In the genomic region with DNA sequence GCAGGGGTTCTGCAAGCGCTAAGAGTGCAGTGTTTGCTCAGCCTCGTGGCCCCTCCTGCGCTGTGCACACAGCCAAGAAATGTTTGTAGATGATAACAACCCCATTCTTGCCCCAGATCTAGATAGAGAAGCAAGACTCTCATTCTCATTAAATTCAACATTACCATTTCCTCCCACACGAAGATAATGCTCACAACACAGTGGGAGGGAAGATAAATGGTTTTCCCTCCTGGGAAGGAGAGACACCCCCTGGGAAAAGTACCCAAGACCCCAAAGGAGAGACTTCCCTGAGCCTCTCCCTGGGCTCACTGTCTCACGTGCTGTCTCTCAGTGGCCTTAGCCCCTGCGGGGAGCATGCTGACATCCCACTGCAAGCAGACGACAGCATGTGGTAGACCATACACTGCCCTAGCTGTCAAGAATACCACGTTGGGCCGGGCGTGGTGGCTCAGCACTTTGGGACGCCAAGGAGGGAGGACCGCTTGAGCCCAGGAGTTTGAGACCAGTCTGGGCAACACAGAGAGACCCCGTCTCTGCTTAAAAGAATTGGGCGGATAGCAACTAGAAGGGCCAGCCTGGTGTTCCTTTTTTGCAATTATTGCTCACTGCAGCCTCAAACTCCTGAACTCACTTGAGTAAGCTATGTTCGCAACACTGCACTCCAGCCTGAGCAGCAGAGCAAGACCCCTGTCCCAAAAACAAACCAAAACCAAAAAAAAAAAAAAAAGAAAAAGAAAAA, we compare ENCODE assay signal across 25 cellular contexts. TPM values are rescaled to one million over a fixed set of nuclear protein-coding genes. Genes with fewer than 3 reads are reported as not detected.
DNase-seq lines count a peak whose midpoint lies in the region; ATAC-seq and TF ChIP-seq lines count a peak whose summit lies in the region.
"Had no signal": no experiment of that assay in that cellular context is flagged by ENCODE, and none has a peak within 500 bp of the region (broad histone marks: within the 10 kb centered on the region; RNA-seq: fewer than 3 reads in every experiment).

No MANE protein-coding gene starts in this region.

- POLR2A ChIA-PET in A673 (lab: Charles Lee; ENCODE audit: low non-redundant PET) (interaction anchor here (0.6 kb wide), 1 partner anchor 1323 kb away, joined by 10 read pairs; no protein-coding TSS in a partner anchor), WTC11 (lab: Charles Lee) (no interaction called here)

- H3K4me1 ChIP-seq in A673 (ENCODE audit: insufficient read depth, low read length, poor library complexity, severe bottlenecking) (peaks cover 15% of the 10 kb centered on the region), uterus (no peaks in the 10 kb centered on the region)
- H3K4me1 ChIP-seq: BE2C had no signal

- H3K4me3 Mint-ChIP-seq in WTC11, result no peak overlapping the region
- H3K4me3 Mint-ChIP-seq: CD4-positive, CD25-positive, alpha-beta regulatory T cell had no signal

- no peak for ATAC-seq in WTC11
- ATAC-seq: GM12878 had no signal

- no peak for TF ChIP-seq CTCF in A673 (conservative IDR thresholded peaks at IDR 0.05; ENCODE audit: low read depth, low read length)
- TF ChIP-seq CTCF in WTC11 (IDR thresholded peaks at IDR 0.05), result no peak
- TF ChIP-seq CTCF in foreskin fibroblast (IDR thresholded peaks at IDR 0.05; ENCODE audit: low read depth, low read length), result no peak
- no peak for TF ChIP-seq CTCF in uterus (IDR thresholded peaks at IDR 0.05)

- H3K27me3 ChIP-seq in A673 (replicated peaks; ENCODE audit: insufficient read depth, low read depth, low read length, poor library complexity) (peaks cover 33% of the 10 kb centered on the region), uterus (no peaks in the 10 kb centered on the region)

- DNase-seq in A673 (ENCODE audit: low spot score) (peak; percentile 48), HUDEP-2 (lab: John Stamatoyannopoulos, UW; ENCODE audit: unreplicated experiment in 76 of 76) (peak in 49 of 76 experiments; percentile 1 to 56 (median 19)), WTC11 (ENCODE audit: low spot score) (no peak), erythroblast (lab: John Stamatoyannopoulos, UW) (peak; percentile 37 to 67), foreskin fibroblast (no peak), uterus (no peak), T-helper 9 cell (no peak)
- DNase-seq in activated naive CD4-positive, alpha-beta T cell (lab: John Stamatoyannopoulos, UW), result no peak
- DNase-seq: BE2C; CD4-positive, CD25-positive, alpha-beta regulatory T cell; COR-L47; DMS 273 treated with DMSO at 0.1 percent for 48 hours; DMS79 treated with DMSO at 0.1 percent for 48 hours; H7; Karpas-422; NCI-H187; NCI-H446 treated with DMSO at 0.1 percent for 48 hours; NCI-H526 treated with DMSO at 0.1 percent for 48 hours; PC-9; RPMI8226; SHP77 treated with DMSO at 0.1 percent for 48 hours had no signal

- BruUV-seq in A673 (replicated peaks; lab: Mats Ljungman, UMichigan), result no TSS peak

- no peaks in the 10 kb centered on the region for H3K9me3 Mint-ChIP-seq in WTC11
- H3K9me3 Mint-ChIP-seq: IgD-negative memory B cell had no signal

- intact Hi-C loops in A673 (cut with micrococcal nuclease; ENCODE audit: unreplicated experiment), result loop anchor here (2.0 to 10.0 kb wide), 4 partner anchors 121 to 1739 kb away; no protein-coding TSS in a partner anchor
- intact Hi-C loops in uterus (cut with DNase I; ENCODE audit: low total_unique reads), result loop anchor here (10.0 kb wide), 1 partner anchor 109 kb away; the partner anchor contains the start of genes RIBC1 and SMC1A

- peaks cover 47% of the 10 kb centered on the region for H3K4me1 Mint-ChIP-seq in WTC11

- peak overlapping the region; percentile 57; the same call in 1 of the 2 replicates for H3K27ac Mint-ChIP-seq in WTC11
- H3K27ac Mint-ChIP-seq: CD4-positive, CD25-positive, alpha-beta regulatory T cell had no signal

- H3K36me3 Mint-ChIP-seq in WTC11, result no peaks in the 10 kb centered on the region; the same call in none of the 2 replicates

- H3K27ac ChIP-seq in A673 (ENCODE audit: low read depth, low read length, poor library complexity, severe bottlenecking) (no peak overlapping the region), uterus (no peak overlapping the region)
- H3K27ac ChIP-seq: A549, PC-9, SK-N-MC had no signal

- H3K36me3 ChIP-seq in A673 (ENCODE audit: insufficient read depth, low read length, poor library complexity, severe bottlenecking), result no peaks in the 10 kb centered on the region
- no peaks in the 10 kb centered on the region for H3K36me3 ChIP-seq in uterus
- H3K36me3 ChIP-seq: BE2C had no signal

- peaks cover 9% of the 10 kb centered on the region; the same call in 1 of the 2 replicates for H3K27me3 Mint-ChIP-seq in WTC11 (ENCODE audit: low read depth)

- H3K4me3 ChIP-seq in A673 (ENCODE audit: low read depth, low read length, poor library complexity, severe bottlenecking), result no peak overlapping the region
- no peak overlapping the region for H3K4me3 ChIP-seq in foreskin fibroblast (ENCODE audit: low read depth in 1 of 2, low read length in 2 of 2)
- H3K4me3 ChIP-seq in uterus, result no peak overlapping the region
- H3K4me3 ChIP-seq: A549, GM12878, PC-9, SK-N-MC had no signal

- H3K9me3 ChIP-seq in A673 (ENCODE audit: low read depth, low read length, poor library complexity, severe bottlenecking) (no peaks in the 10 kb centered on the region), uterus (no peaks in the 10 kb centered on the region)
- H3K9me3 ChIP-seq: A549, BE2C had no signal

- CTCF ChIA-PET in A673 (lab: Charles Lee), result interaction anchor here (0.6 to 0.8 kb wide), 4 partner anchors 9 to 215 kb away, joined by 3 to 10 read pairs (median 8); no protein-coding TSS in a partner anchor
- CTCF ChIA-PET in WTC11 (lab: Charles Lee), result interaction anchor here (0.7 to 7.4 kb wide), 14 partner anchors 13 to 220 kb away, joined by 3 to 81 read pairs (median 8); partner anchors contain the start of genes HSD17B10 and IQSEC2

- TF ChIP-seq POLR2A in erythroblast (IDR thresholded peaks at IDR 0.05; ENCODE audit: low read length) (no peak), uterus (IDR thresholded peaks at IDR 0.05) (no peak)

TF ChIP-seq in WTC11, 78 proteins besides CTCF, POLR2A, EP300 and RAD21 (continues in another document):
- TF ChIP-seq, protein P1, sequence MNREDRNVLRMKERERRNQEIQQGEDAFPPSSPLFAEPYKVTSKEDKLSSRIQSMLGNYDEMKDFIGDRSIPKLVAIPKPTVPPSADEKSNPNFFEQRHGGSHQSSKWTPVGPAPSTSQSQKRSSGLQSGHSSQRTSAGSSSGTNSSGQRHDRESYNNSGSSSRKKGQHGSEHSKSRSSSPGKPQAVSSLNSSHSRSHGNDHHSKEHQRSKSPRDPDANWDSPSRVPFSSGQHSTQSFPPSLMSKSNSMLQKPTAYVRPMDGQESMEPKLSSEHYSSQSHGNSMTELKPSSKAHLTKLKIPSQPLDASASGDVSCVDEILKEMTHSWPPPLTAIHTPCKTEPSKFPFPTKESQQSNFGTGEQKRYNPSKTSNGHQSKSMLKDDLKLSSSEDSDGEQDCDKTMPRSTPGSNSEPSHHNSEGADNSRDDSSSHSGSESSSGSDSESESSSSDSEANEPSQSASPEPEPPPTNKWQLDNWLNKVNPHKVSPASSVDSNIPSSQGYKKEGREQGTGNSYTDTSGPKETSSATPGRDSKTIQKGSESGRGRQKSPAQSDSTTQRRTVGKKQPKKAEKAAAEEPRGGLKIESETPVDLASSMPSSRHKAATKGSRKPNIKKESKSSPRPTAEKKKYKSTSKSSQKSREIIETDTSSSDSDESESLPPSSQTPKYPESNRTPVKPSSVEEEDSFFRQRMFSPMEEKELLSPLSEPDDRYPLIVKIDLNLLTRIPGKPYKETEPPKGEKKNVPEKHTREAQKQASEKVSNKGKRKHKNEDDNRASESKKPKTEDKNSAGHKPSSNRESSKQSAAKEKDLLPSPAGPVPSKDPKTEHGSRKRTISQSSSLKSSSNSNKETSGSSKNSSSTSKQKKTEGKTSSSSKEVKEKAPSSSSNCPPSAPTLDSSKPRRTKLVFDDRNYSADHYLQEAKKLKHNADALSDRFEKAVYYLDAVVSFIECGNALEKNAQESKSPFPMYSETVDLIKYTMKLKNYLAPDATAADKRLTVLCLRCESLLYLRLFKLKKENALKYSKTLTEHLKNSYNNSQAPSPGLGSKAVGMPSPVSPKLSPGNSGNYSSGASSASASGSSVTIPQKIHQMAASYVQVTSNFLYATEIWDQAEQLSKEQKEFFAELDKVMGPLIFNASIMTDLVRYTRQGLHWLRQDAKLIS (CRISPR knock-in tag; IDR thresholded peaks at IDR 0.05; ENCODE audit: borderline replicate concordance), result no peak
- TF ChIP-seq ETV6 (CRISPR knock-in tag; IDR thresholded peaks at IDR 0.05) (no peak), ATF1 (CRISPR knock-in tag; IDR thresholded peaks at IDR 0.05) (no peak), ERG (CRISPR knock-in tag; IDR thresholded peaks at IDR 0.05) (no peak), ZNF423 (CRISPR knock-in tag; IDR thresholded peaks at IDR 0.05) (no peak), FOXP1 (CRISPR knock-in tag; IDR thresholded peaks at IDR 0.05; ENCODE audit: borderline replicate concordance) (no peak), ELF4 (CRISPR knock-in tag; IDR thresholded peaks at IDR 0.05; ENCODE audit: low read depth) (no peak), TCF7 (CRISPR knock-in tag; IDR thresholded peaks at IDR 0.05; ENCODE audit: low read depth) (no peak)

RNA-seq across cellular contexts. Expression of gene IQSEC2, which starts 34.9 kb away (rescaled TPM):
- total RNA-seq in A673 (2021), result 8.1 and 8.9 TPM in 2 replicates
- total RNA-seq in WTC11 (2021), result 22.0 to 48.2 TPM (median 23.3 TPM) in 3 replicates
- total RNA-seq in uterus, result 10 to 100 TPM in 2 of 4 donors, 1 to 10 TPM in 2; 4.1 to 31.6 (median 8.9) TPM

Comparison
In these comparisons a context has a peak if more than half of its experiments do, and no peak if none do; other contexts are left out.
1. DNase-seq: peak in A673 (single experiment), HUDEP-2 (49 of 76) and erythroblast (2 of 2); none in WTC11 (single experiment), foreskin fibroblast (0 of 2), activated naive CD4-positive, alpha-beta T cell (0 of 4), uterus (0 of 2) and T-helper 9 cell (single experiment).